Comparison of ENCODE assay signal across 19 cellular contexts in the genomic region with DNA sequence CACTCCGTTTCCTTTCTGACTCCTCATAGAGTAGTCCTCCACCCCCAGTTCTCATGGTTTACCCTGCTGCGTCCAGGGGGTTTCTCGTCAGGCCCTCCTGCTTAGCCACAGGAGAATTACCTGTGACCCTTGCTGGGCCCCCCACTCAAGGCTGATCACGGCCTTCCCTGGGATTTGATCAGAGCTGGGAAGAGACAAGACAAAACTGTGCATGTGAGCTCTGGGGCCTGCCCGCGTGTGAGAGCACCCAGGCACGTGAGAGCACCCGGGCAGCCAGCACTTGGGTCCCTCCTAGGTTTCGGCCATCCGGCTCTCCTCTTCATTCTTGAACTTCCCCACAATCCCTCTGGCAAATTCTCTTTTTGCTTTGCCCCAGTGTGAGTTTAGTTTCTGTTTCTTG. TPM values are rescaled to one million over a fixed set of nuclear protein-coding genes. Genes with fewer than 3 reads are reported as not detected.
DNase-seq lines count a peak whose midpoint lies in the region; ATAC-seq and TF ChIP-seq lines count a peak whose summit lies in the region.
"Had no signal": no experiment of that assay in that cellular context is flagged by ENCODE, and none has a peak within 500 bp of the region (broad histone marks: within the 10 kb centered on the region; RNA-seq: fewer than 3 reads in every experiment).

No MANE protein-coding gene starts in this region.

- DNase-seq in AG20443 (ENCODE audit: low spot score) (peak; percentile 2), H9 (peak; percentile 23), left lobe of liver (ENCODE audit: low spot score) (peak; percentile 29), stomach (peak; percentile 3), putamen (ENCODE audit: low spot score) (no peak), substantia nigra (lab: John Stamatoyannopoulos, UW) (no peak)
- no peak for DNase-seq in stimulated activated CD4-positive, alpha-beta T cell treated with anti-CD3 and anti-CD28 coated beads, Interleukin-2, amount 100 ng/mL, for 24 hours
- DNase-seq: GF-D8, GOT3, KBM-7, NCI-H1694 treated with DMSO at 0.1 percent for 48 hours, NCI-H226, NCI-H524, PC-3, RPMI8226, SHP77 treated with DMSO at 0.1 percent for 48 hours had no signal

- TF ChIP-seq EP300 in stomach (IDR thresholded peaks at IDR 0.05), result no peak

- no peak overlapping the region for H2BK120ac ChIP-seq in H9 (ENCODE audit: low read depth, low read length, poor library complexity, severe bottlenecking)

- no peak overlapping the region for H4K5ac ChIP-seq in H9 (ENCODE audit: insufficient read length, low read depth, low read length)

- H2BK12ac ChIP-seq in H9 (ENCODE audit: insufficient read length, low read depth, low read length), result no peak overlapping the region

- no peaks in the 10 kb centered on the region for H3K4me1 Mint-ChIP-seq in H9

- no peak overlapping the region for H3K9ac ChIP-seq in H9 (ENCODE audit: extremely low read depth, insufficient read length, low read length)

- H3K4me1 ChIP-seq in H9 (ENCODE audit: insufficient read depth, low read length) (no peaks in the 10 kb centered on the region), stomach (peaks cover 0 to 9% (median 0%) of the 10 kb centered on the region in 4 donors)

- H3K27ac Mint-ChIP-seq in H9, result peak overlapping the region in 2 of 3 experiments; percentile 53 to 77; a peak in 3 of 7 replicates
- H3K27ac Mint-ChIP-seq: CD4-positive, alpha-beta T cell had no signal

- H4K91ac ChIP-seq in H9 (ENCODE audit: insufficient read length, low read depth, low read length), result no peak overlapping the region

- H3K27me3 ChIP-seq in H9 (ENCODE audit: insufficient read depth, low read length), result no peaks in the 10 kb centered on the region
- H3K27me3 ChIP-seq in stomach, result no peaks in the 10 kb centered on the region

- H3K27ac ChIP-seq in H9 (ENCODE audit: insufficient read length, low read depth, low read length) (no peak overlapping the region), stomach (no peak overlapping the region), substantia nigra (ENCODE audit: low read depth, low read length, poor library complexity, severe bottlenecking) (no peak overlapping the region)

- no peaks in the 10 kb centered on the region for H3K9me3 Mint-ChIP-seq in H9
- H3K9me3 Mint-ChIP-seq: CD4-positive, alpha-beta T cell had no signal

- H4K20me1 ChIP-seq in H9 (ENCODE audit: control insufficient read depth, insufficient read depth, insufficient read length), result no peaks in the 10 kb centered on the region

- H2BK20ac ChIP-seq in H9 (ENCODE audit: low read depth, low read length, poor library complexity, severe bottlenecking), result no peak overlapping the region

- H3K27me3 Mint-ChIP-seq in H9 (ENCODE audit: low read depth), result no peaks in the 10 kb centered on the region
- H3K27me3 Mint-ChIP-seq: CD4-positive, alpha-beta T cell had no signal

- H2AFZ ChIP-seq in H9 (ENCODE audit: low read length), result no peak overlapping the region

- no CpG with 5 or more reads among the region's 10 CpGs for WGBS in H9 (ENCODE audit: extremely low coverage, insufficient read length, low lambda C conversion rate)
- WGBS in stomach, 5 donors, result 85 to 94% (median 86%) methylated on average over 10 of the region's 10 CpGs

- no peak overlapping the region for H3K14ac ChIP-seq in H9 (ENCODE audit: insufficient read depth, low read length)

- no peak overlapping the region for H4K8ac ChIP-seq in H9 (replicated peaks; ENCODE audit: insufficient read length, low read depth, low read length)

- TF ChIP-seq CTCF in H9 (conservative IDR thresholded peaks at IDR 0.05) (no peak), stomach (IDR thresholded peaks at IDR 0.05) (no peak)

- ATAC-seq in left lobe of liver (no peak), HG03354 (IDR thresholded peaks at IDR 0.05; ENCODE audit: poor library complexity, severe bottlenecking, unreplicated experiment) (no peak)
- ATAC-seq: HepG2, PC-3 had no signal

- no peak overlapping the region for H3K4me3 ChIP-seq in stomach

- H3K23me2 ChIP-seq in H9 (ENCODE audit: insufficient read length, low read depth, low read length, poor library complexity, severe bottlenecking), result no peaks in the 10 kb centered on the region

- no peak overlapping the region for H3K56ac ChIP-seq in H9 (ENCODE audit: insufficient read length, low read depth, low read length)

- H2AK5ac ChIP-seq in H9 (ENCODE audit: insufficient read length, low read length), result no peak overlapping the region

- H3K36me3 Mint-ChIP-seq in H9 (ENCODE audit: insufficient read depth in 1 of 3, low read depth in 3 of 3), result peaks cover 0 to 22% (median 11%) of the 10 kb centered on the region in 3 experiments; a peak in 5 of 7 replicates

- H3K4me3 Mint-ChIP-seq in H9, result no peak overlapping the region
- H3K4me3 Mint-ChIP-seq: CD4-positive, alpha-beta T cell had no signal

- H3K79me1 ChIP-seq in H9 (ENCODE audit: insufficient read depth, low read depth, low read length, poor library complexity, severe bottlenecking), result no peaks in the 10 kb centered on the region

- intact Hi-C loops in stomach (cut with DNase I; ENCODE audit: low total_unique reads), result no loop called here

- H3T11ph ChIP-seq in H9 (ENCODE audit: low read length), result no peak overlapping the region

- H2BK5ac ChIP-seq in H9 (ENCODE audit: insufficient read length, low read length), result no peak overlapping the region

- H3K9me3 ChIP-seq in H9 (ENCODE audit: control insufficient read depth, low read depth, low read length), result no peaks in the 10 kb centered on the region
- H3K9me3 ChIP-seq in stomach, result no peaks in the 10 kb centered on the region

- no peak overlapping the region for H3K23ac ChIP-seq in H9 (ENCODE audit: insufficient read length, low read depth, low read length)

- peaks cover 11 to 79% (median 63%) of the 10 kb centered on the region in 4 donors for H3K36me3 ChIP-seq in stomach

- H3K79me2 ChIP-seq in H9 (ENCODE audit: insufficient read depth, low read length), result no peaks in the 10 kb centered on the region

- no peak overlapping the region for H3K4ac ChIP-seq in H9 (ENCODE audit: low read depth, low read length)

- H3K4me2 ChIP-seq in H9 (ENCODE audit: insufficient read depth, insufficient read length, low read length), result no peak overlapping the region

- no peak for TF ChIP-seq POLR2A in stomach (IDR thresholded peaks at IDR 0.05)

- no peak overlapping the region for H2BK15ac ChIP-seq in H9 (ENCODE audit: low read depth, low read length)

- H3K18ac ChIP-seq in H9 (ENCODE audit: insufficient read length, low read depth, low read length), result no peak overlapping the region

RNA-seq across cellular contexts. Expression of a gene that starts 37.0 kb away (rescaled TPM):
- total RNA-seq in H9 (2021) (32.5 and 34.3 TPM in 2 replicates), left lobe of liver (9.3 TPM), stomach (10 to 100 TPM in 1 of 5 donors, 1 to 10 TPM in 3, under 1 TPM in 1; 0.87 to 17.7 (median 2.3) TPM)
- 10 to 100 TPM; 23.8 to 30.8 (median 25.0) TPM for polyA plus RNA-seq in stomach

RNA-seq across cellular contexts. Expression of a gene that starts 50.2 kb away (rescaled TPM):
- total RNA-seq in H9 (2021) (17.2 and 20.3 TPM in 2 replicates), left lobe of liver (11.0 TPM), stomach (10 to 100 TPM in 3 of 5 donors, 1 to 10 TPM in 1, not detected in 1; 5.8 to 32.9 (median 19.5) TPM)
- polyA plus RNA-seq in stomach, result 10 to 100 TPM; 12.8 to 27.8 (median 20.3) TPM

Comparison
In these comparisons a context has a peak if more than half of its experiments do, and no peak if none do; other contexts are left out.
1. DNase-seq: peak in AG20443 (single experiment), H9 (single experiment), left lobe of liver (single experiment) and stomach (single experiment); none in putamen (single experiment), stimulated activated CD4-positive, alpha-beta T cell treated with anti-CD3 and anti-CD28 coated beads, Interleukin-2, amount 100 ng/mL, for 24 hours (0 of 2) and substantia nigra (0 of 49).